ENCODE assay signal across 16 cellular contexts in genomic region chr15:25180606-25181289, GRCh38.
DNase-seq lines count a peak whose midpoint lies in the region; ATAC-seq and TF ChIP-seq lines count a peak whose summit lies in the region.
"Had no signal": no experiment of that assay in that cellular context is flagged by ENCODE, and none has a peak within 500 bp of the region (broad histone marks: within the 10 kb centered on the region; RNA-seq: fewer than 3 reads in every experiment).

No MANE protein-coding gene starts in this region.

- H3K27ac Mint-ChIP-seq in CD14-positive monocyte (no peak overlapping the region), MCF 10A (ENCODE audit: low read depth, unreplicated experiment) (no peak overlapping the region)
- H3K27ac Mint-ChIP-seq: activated naive CD8-positive, alpha-beta T cell; T-cell had no signal

- H3K4me1 Mint-ChIP-seq in CD14-positive monocyte (no peaks in the 10 kb centered on the region), MCF 10A (ENCODE audit: insufficient read depth, unreplicated experiment) (no peaks in the 10 kb centered on the region)
- H3K4me1 Mint-ChIP-seq: IgD-negative memory B cell; naive thymus-derived CD8-positive, alpha-beta T cell; T-cell had no signal

- TF ChIP-seq CTCF in CD14-positive monocyte (IDR thresholded peaks at IDR 0.05) (no peak), MCF 10A (IDR thresholded peaks at IDR 0.05; ENCODE audit: unreplicated experiment) (no peak)

- no peaks in the 10 kb centered on the region for H3K27me3 ChIP-seq in H7 (ENCODE audit: control insufficient read depth, insufficient read depth, low read length)
- H3K27me3 ChIP-seq in right cardiac atrium (ENCODE audit: control insufficient read depth, insufficient read depth) = no peaks in the 10 kb centered on the region

- ATAC-seq in right cardiac atrium = no peak
- no peak for ATAC-seq in sciatic nerve
- ATAC-seq in HG02885 (IDR thresholded peaks at IDR 0.05; ENCODE audit: poor library complexity, unreplicated experiment) = no peak
- ATAC-seq: naive thymus-derived CD8-positive, alpha-beta T cell; T-cell had no signal

- BruUV-seq in MCF 10A (replicated peaks; lab: Mats Ljungman, UMichigan) = no TSS peak

- H3K27me3 Mint-ChIP-seq in CD14-positive monocyte (ENCODE audit: low read depth in 3 of 3) (peaks cover 0 to 3% (median 0%) of the 10 kb centered on the region in 3 donors), MCF 10A (ENCODE audit: insufficient read depth, unreplicated experiment) (no peaks in the 10 kb centered on the region)
- H3K27me3 Mint-ChIP-seq: activated naive CD8-positive, alpha-beta T cell; IgD-negative memory B cell; naive thymus-derived CD8-positive, alpha-beta T cell; T-cell had no signal

- CTCF ChIA-PET in MCF 10A (lab: Yijun Ruan, JAX) = no interaction called here

- H3K36me3 Mint-ChIP-seq in CD14-positive monocyte (no peaks in the 10 kb centered on the region), MCF 10A (ENCODE audit: insufficient read depth, unreplicated experiment) (peaks cover 9% of the 10 kb centered on the region)
- H3K36me3 Mint-ChIP-seq: activated naive CD8-positive, alpha-beta T cell; IgD-negative memory B cell; naive thymus-derived CD8-positive, alpha-beta T cell; T-cell had no signal

- intact Hi-C loops in CD14-positive monocyte (cut with micrococcal nuclease) = no loop called here
- intact Hi-C loops in right cardiac atrium (cut with DNase I) = no loop called here
- intact Hi-C loops in sciatic nerve (cut with DNase I) = no loop called here
- intact Hi-C loops in MCF 10A (cut with micrococcal nuclease) = no loop called here

- H3K36me3 ChIP-seq in H7 (replicated peaks; ENCODE audit: control insufficient read depth, insufficient read depth, low read length) = no peaks in the 10 kb centered on the region

- H3K27ac ChIP-seq in right cardiac atrium (ENCODE audit: low read length) = no peak overlapping the region
- H3K27ac ChIP-seq: VCaP had no signal

- H3K9me3 Mint-ChIP-seq in CD14-positive monocyte (peaks cover 67 to 100% (median 95%) of the 10 kb centered on the region in 7 donors), MCF 10A (ENCODE audit: unreplicated experiment) (no peaks in the 10 kb centered on the region)

- POLR2A ChIA-PET in MCF 10A (lab: Yijun Ruan, JAX) = no interaction called here

- H3K4me3 ChIP-seq in H7 (ENCODE audit: insufficient read depth, low read depth, low read length) = no peak overlapping the region
- no peak overlapping the region for H3K4me3 ChIP-seq in right cardiac atrium (ENCODE audit: low read length)

- H3K9me3 ChIP-seq in right cardiac atrium (ENCODE audit: control insufficient read depth, low read length) = no peaks in the 10 kb centered on the region

- H3K4me3 Mint-ChIP-seq in CD14-positive monocyte (no peak overlapping the region), MCF 10A (ENCODE audit: unreplicated experiment) (no peak overlapping the region)
- H3K4me3 Mint-ChIP-seq: activated naive CD8-positive, alpha-beta T cell; IgD-negative memory B cell; naive thymus-derived CD8-positive, alpha-beta T cell; T-cell had no signal

- peak; percentile 23 for DNase-seq in CD14-positive monocyte (ENCODE audit: low spot score)
- DNase-seq in H7 = peak; percentile 21
- peak; percentile 2 to 13 (median 12) for DNase-seq in right cardiac atrium
- DNase-seq in sciatic nerve (ENCODE audit: low spot score) = peak; percentile 17
- DNase-seq in MCF 10A (ENCODE audit: unreplicated experiment) = no peak
- DNase-seq in HPDE6-E6E7 (ENCODE audit: extremely low spot score) = no peak
- DNase-seq: COR-L47, dermis blood vessel endothelial cell, erythroblast, NCI-H187 treated with DMSO at 0.1 percent for 48 hours had no signal

- 76% methylated on average over 15 of the region's 15 CpGs for WGBS in right cardiac atrium

- no peaks in the 10 kb centered on the region for H3K4me1 ChIP-seq in right cardiac atrium (ENCODE audit: control insufficient read depth, insufficient read depth, low read length)

Comparison
In these comparisons a context has a peak if more than half of its experiments do, and no peak if none do; other contexts are left out.
1. DNase-seq: peak in CD14-positive monocyte (single experiment), H7 (single experiment), right cardiac atrium (3 of 3) and sciatic nerve (single experiment); none in MCF 10A (single experiment) and HPDE6-E6E7 (single experiment).